ENCODE assay signal across 10 cellular contexts in the genomic region with DNA sequence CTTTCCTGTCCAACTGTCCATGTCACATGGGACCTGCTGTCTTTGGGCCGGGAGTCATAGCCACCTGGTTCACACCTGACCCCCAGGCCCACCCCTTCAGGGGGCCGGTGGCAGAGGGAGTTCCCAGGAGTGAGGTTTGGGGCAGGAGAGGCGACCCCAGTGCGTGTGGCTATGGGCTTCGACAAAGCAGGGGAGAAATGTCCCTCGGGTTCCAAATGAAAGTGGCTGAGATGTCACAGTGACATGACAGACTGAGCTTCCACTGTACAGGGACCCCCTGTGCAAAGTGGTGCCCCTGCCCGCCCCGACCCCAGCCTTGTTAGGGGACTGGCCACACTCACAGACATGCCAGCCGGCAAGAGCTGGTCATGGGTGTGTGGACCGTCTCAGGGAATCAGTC.
"Had no signal": no experiment of that assay in that cellular context is flagged by ENCODE, and none has a peak within 500 bp of the region (broad histone marks: within the 10 kb centered on the region; RNA-seq: fewer than 3 reads in every experiment).

No MANE protein-coding gene starts in this region.

- H3K9me3 Mint-ChIP-seq: IgD-negative memory B cell had no signal

- H3K4me1 Mint-ChIP-seq: IgD-negative memory B cell had no signal

- H3K4me3 ChIP-seq: GM23248 had no signal

- H3K4me2 ChIP-seq: KMS-11 had no signal

- H3K27me3 Mint-ChIP-seq: IgD-negative memory B cell had no signal

- H3K27ac Mint-ChIP-seq: IgD-negative memory B cell had no signal

- ATAC-seq: HepG2 had no signal

- H3K9ac ChIP-seq: GM23248, KMS-11 had no signal

- H3K27ac ChIP-seq: GM23248, HL-60, KMS-11 had no signal

- DNase-seq: GM23248, GOT3, H7, HCEC 1CT, Karpas-422, KBM-7 had no signal

- H3K36me3 Mint-ChIP-seq: IgD-negative memory B cell had no signal

- H3K4me3 Mint-ChIP-seq: IgD-negative memory B cell had no signal

- H2AFZ ChIP-seq: GM23248 had no signal
